Comparison of ENCODE assay signal across 8 cellular contexts in the genomic region with DNA sequence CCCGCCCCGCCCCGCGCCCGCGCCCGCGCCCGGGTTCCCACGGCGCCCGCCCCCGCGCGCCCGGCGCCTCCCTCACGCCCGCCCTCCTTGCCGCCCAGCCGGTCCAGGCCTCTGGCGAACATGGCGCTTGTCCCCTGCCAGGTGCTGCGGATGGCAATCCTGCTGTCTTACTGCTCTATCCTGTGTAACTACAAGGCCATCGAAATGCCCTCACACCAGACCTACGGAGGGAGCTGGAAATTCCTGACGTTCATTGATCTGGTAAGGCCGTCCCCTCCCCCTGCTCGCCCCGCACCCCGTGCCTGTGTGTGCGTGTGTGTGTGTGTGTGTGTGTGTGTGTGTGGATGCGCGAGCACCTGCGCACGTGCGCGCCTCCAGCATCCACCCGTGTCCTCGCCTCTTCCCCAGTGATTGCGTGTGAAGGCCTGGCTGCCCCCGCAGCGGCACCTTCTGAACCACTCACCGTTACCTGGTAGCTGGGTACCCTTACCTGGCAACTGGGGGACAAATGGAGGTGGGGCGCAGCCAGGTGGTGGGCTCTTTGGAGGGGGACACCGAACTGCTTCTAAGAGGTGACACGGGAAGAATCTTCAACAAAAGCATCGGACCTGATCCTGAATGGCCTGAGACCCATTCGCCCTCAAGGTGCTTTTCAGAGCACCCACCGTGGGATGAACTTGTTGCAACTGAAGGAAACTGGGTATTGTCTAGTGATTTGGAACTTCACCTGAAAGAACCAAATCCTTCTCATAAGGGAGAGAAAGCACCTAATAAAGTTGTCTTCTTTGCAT. TPM values are rescaled to one million over a fixed set of nuclear protein-coding genes. Genes with fewer than 3 reads are reported as not detected.
DNase-seq lines count a peak whose midpoint lies in the region; TF ChIP-seq lines count a peak whose summit lies in the region.

A gene with protein sequence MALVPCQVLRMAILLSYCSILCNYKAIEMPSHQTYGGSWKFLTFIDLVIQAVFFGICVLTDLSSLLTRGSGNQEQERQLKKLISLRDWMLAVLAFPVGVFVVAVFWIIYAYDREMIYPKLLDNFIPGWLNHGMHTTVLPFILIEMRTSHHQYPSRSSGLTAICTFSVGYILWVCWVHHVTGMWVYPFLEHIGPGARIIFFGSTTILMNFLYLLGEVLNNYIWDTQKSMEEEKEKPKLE (plus strand): TSS at position 84 of the 791 bp plus-strand sequence. CDS start 37 bp downstream, at position 121.

- H3K36me3 ChIP-seq in HEK293 (ENCODE audit: control insufficient read depth in 2 of 2, insufficient read depth in 1 of 2, low read length in 2 of 2) (no peaks in the 10 kb centered on the region), MM.1S (replicated peaks; ENCODE audit: insufficient read depth, low read length) (no peaks in the 10 kb centered on the region)

- H3K27me3 ChIP-seq in MM.1S (replicated peaks; ENCODE audit: insufficient read depth, low read length), result no peaks in the 10 kb centered on the region

- H3K27ac ChIP-seq in HEK293 (ENCODE audit: extremely low read depth, low read depth, low read length), result peak within 1 kb of the TSS; percentile 72; the same call in 1 of the 2 replicates
- H3K27ac ChIP-seq in MM.1S (ENCODE audit: low read length), result peak within 1 kb of the TSS; percentile 80

- H3K79me2 ChIP-seq in MM.1S (ENCODE audit: low read length), result no peaks in the 10 kb centered on the region

- no peaks in the 10 kb centered on the region for H3K36me3 Mint-ChIP-seq in activated CD4-positive, alpha-beta memory T cell treated with anti-CD3 and anti-CD28 coated beads for 36 hours

- H3K9me2 ChIP-seq in MM.1S (replicated peaks; ENCODE audit: insufficient read depth, low read length), result no peaks in the 10 kb centered on the region

- peak within 1 kb of the TSS; percentile 77 for H3K4me2 ChIP-seq in MM.1S (ENCODE audit: low read depth, low read length)

- DNase-seq in GM13977 (ENCODE audit: low spot score) (peak; percentile 28), MM.1S (no peak), ecto neural progenitor cell (ENCODE audit: low spot score) (peak; percentile 81), middle frontal gyrus (ENCODE audit: extremely low spot score, low spot score) (peak; percentile 21), midbrain (lab: John Stamatoyannopoulos, UW) (no peak)
- peak; percentile 65 for DNase-seq in activated CD4-positive, alpha-beta memory T cell treated with anti-CD3 and anti-CD28 coated beads for 36 hours
- peak; percentile 34 to 38 for DNase-seq in stimulated activated CD8-positive, alpha-beta memory T cell treated with anti-CD3 and anti-CD28 coated beads, Interleukin-15, amount 100 ng/mL, for 48 hours (ENCODE audit: low read depth in 2 of 2)

- no peaks in the 10 kb centered on the region for H3K9me3 Mint-ChIP-seq in activated CD4-positive, alpha-beta memory T cell treated with anti-CD3 and anti-CD28 coated beads for 36 hours

- in situ Hi-C loops in GM13977 (cut with MboI; ENCODE audit: low pct_unique_long_range_greater_than_20kb, low sequenced_read_pairs, unreplicated experiment), result no loop called here

- peaks cover 23% of the 10 kb centered on the region for H3K4me1 Mint-ChIP-seq in activated CD4-positive, alpha-beta memory T cell treated with anti-CD3 and anti-CD28 coated beads for 36 hours (ENCODE audit: low read depth)

- H3K27me3 Mint-ChIP-seq in activated CD4-positive, alpha-beta memory T cell treated with anti-CD3 and anti-CD28 coated beads for 36 hours, result no peaks in the 10 kb centered on the region

- H4K20me1 ChIP-seq in MM.1S (ENCODE audit: insufficient read depth, low read length), result no peaks in the 10 kb centered on the region

- peak within 1 kb of the TSS; percentile 89 for H3K4me3 Mint-ChIP-seq in activated CD4-positive, alpha-beta memory T cell treated with anti-CD3 and anti-CD28 coated beads for 36 hours

- H3K9me3 ChIP-seq in HEK293 (ENCODE audit: control insufficient read depth, insufficient read depth, low read depth, low read length), result no peaks in the 10 kb centered on the region
- H3K9me3 ChIP-seq in MM.1S (replicated peaks; ENCODE audit: insufficient read depth, low read length), result no peaks in the 10 kb centered on the region

- CTCF ChIA-PET in HEK293 (lab: Yijun Ruan, JAX), result interaction anchor here (0.6 to 1.2 kb wide), 3 partner anchors 13 to 366 kb away, joined by 3 to 4 read pairs (median 3); no protein-coding TSS in a partner anchor
- CTCF ChIA-PET in activated CD4-positive, alpha-beta memory T cell treated with anti-CD3 and anti-CD28 coated beads for 36 hours (lab: Charles Lee), result interaction anchor here (0.5 to 1.5 kb wide), 3 partner anchors 208 to 586 kb away, joined by 3 read pairs; no protein-coding TSS in a partner anchor

- peak within 1 kb of the TSS; percentile 92 for H3K27ac Mint-ChIP-seq in activated CD4-positive, alpha-beta memory T cell treated with anti-CD3 and anti-CD28 coated beads for 36 hours

- POLR2A ChIA-PET in HEK293 (lab: Yijun Ruan, JAX), result interaction anchor here (0.6 to 1.7 kb wide), 2 partner anchors 278 to 390 kb away, joined by 3 to 4 read pairs; a partner anchor contains a TSS
- POLR2A ChIA-PET in activated CD4-positive, alpha-beta memory T cell treated with anti-CD3 and anti-CD28 coated beads for 36 hours (lab: Charles Lee), result interaction anchor here (0.7 kb wide), 1 partner anchor 9 kb away, joined by 4 read pairs; no protein-coding TSS in a partner anchor

- H3K9ac ChIP-seq in MM.1S (ENCODE audit: low read length), result peak within 1 kb of the TSS; percentile 88

- intact Hi-C loops in activated CD4-positive, alpha-beta memory T cell treated with anti-CD3 and anti-CD28 coated beads for 36 hours (cut with micrococcal nuclease), result loop anchor here (1.0 to 5.0 kb wide), 4 partner anchors 36 to 389 kb away; a partner anchor contains a TSS

- TF ChIP-seq CTCF in GM13977 (IDR thresholded peaks at IDR 0.05; ENCODE audit: extremely low read depth, insufficient read depth, missing control alignments) (no peak), HEK293 (tag by site-specific recombination; IDR thresholded peaks at IDR 0.05) (no peak), MM.1S (IDR thresholded peaks at IDR 0.05; ENCODE audit: low read length) (no peak)

- no peaks in the 10 kb centered on the region for H3K4me1 ChIP-seq in HEK293 (ENCODE audit: control insufficient read depth, insufficient read depth, low read length)
- H3K4me1 ChIP-seq in MM.1S (ENCODE audit: low read length), result peaks cover 8% of the 10 kb centered on the region

- H2AFZ ChIP-seq in MM.1S (ENCODE audit: low read length), result peak within 1 kb of the TSS; percentile 45; the same call in 1 of the 2 replicates

- H3K4me3 ChIP-seq in HEK293 (ENCODE audit: low read depth, low read length) (peak within 1 kb of the TSS; percentile 93), MM.1S (ENCODE audit: low read length) (peak within 1 kb of the TSS; percentile 76)

- H3F3A ChIP-seq in MM.1S (ENCODE audit: insufficient read depth, low read length), result peaks cover 10% of the 10 kb centered on the region; the same call in 1 of the 2 replicates

TF ChIP-seq in HEK293, 187 proteins besides CTCF, POLR2A, EP300 and RAD21 (continues in another document):
- TF ChIP-seq EGR2 (tag by site-specific recombination; IDR thresholded peaks at IDR 0.05; ENCODE audit: low read depth), result peak; percentile 75
- no peak; the same call in 1 of the 2 replicates for TF ChIP-seq ZBTB20 (tag by site-specific recombination; IDR thresholded peaks at IDR 0.05)
- TF ChIP-seq, protein P1, sequence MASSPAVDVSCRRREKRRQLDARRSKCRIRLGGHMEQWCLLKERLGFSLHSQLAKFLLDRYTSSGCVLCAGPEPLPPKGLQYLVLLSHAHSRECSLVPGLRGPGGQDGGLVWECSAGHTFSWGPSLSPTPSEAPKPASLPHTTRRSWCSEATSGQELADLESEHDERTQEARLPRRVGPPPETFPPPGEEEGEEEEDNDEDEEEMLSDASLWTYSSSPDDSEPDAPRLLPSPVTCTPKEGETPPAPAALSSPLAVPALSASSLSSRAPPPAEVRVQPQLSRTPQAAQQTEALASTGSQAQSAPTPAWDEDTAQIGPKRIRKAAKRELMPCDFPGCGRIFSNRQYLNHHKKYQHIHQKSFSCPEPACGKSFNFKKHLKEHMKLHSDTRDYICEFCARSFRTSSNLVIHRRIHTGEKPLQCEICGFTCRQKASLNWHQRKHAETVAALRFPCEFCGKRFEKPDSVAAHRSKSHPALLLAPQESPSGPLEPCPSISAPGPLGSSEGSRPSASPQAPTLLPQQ (tag by site-specific recombination; IDR thresholded peaks at IDR 0.05), result no peak; the same call in none of the 2 replicates
- TF ChIP-seq MEIS1 (CRISPR knock-in tag; IDR thresholded peaks at IDR 0.05; ENCODE audit: borderline replicate concordance), result no peak
- no peak for TF ChIP-seq HOXD13 (CRISPR knock-in tag; IDR thresholded peaks at IDR 0.05; ENCODE audit: borderline replicate concordance)
- TF ChIP-seq, protein P2, sequence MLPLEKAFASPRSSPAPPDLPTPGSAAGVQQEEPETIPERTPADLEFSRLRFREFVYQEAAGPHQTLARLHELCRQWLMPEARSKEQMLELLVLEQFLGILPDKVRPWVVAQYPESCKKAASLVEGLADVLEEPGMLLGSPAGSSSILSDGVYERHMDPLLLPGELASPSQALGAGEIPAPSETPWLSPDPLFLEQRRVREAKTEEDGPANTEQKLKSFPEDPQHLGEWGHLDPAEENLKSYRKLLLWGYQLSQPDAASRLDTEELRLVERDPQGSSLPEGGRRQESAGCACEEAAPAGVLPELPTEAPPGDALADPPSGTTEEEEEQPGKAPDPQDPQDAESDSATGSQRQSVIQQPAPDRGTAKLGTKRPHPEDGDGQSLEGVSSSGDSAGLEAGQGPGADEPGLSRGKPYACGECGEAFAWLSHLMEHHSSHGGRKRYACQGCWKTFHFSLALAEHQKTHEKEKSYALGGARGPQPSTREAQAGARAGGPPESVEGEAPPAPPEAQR (tag by site-specific recombination; IDR thresholded peaks at IDR 0.05), result 0 out of 2 replicates have a peak, but pooled peaks have one; percentile 61

RNA-seq across cellular contexts. Expression of the gene that starts here (rescaled TPM):
- total RNA-seq in activated CD4-positive, alpha-beta memory T cell treated with anti-CD3 and anti-CD28 coated beads for 36 hours, result 10 to 100 TPM; 15.7 to 16.1 TPM

Comparison
In these comparisons a context has a peak if more than half of its experiments do, and no peak if none do; other contexts are left out.
1. DNase-seq: peak in GM13977 (single experiment), activated CD4-positive, alpha-beta memory T cell treated with anti-CD3 and anti-CD28 coated beads for 36 hours (single experiment), ecto neural progenitor cell (single experiment), middle frontal gyrus (single experiment) and stimulated activated CD8-positive, alpha-beta memory T cell treated with anti-CD3 and anti-CD28 coated beads, Interleukin-15, amount 100 ng/mL, for 48 hours (2 of 2); none in MM.1S (single experiment) and midbrain (single experiment).